In genomic region chr6:11414564-11414963, GRCh38 we compare ENCODE assay signal across 9 cellular contexts.
DNase-seq lines count a peak whose midpoint lies in the region; ATAC-seq, FAIRE-seq and TF ChIP-seq lines count a peak whose summit lies in the region.
"Had no signal": no experiment of that assay in that cellular context is flagged by ENCODE, and none has a peak within 500 bp of the region (broad histone marks: within the 10 kb centered on the region; RNA-seq: fewer than 3 reads in every experiment).

No MANE protein-coding gene starts in this region.

- WGBS in A549 (ENCODE audit: missing lambda C conversion rate), result 62% methylated on average over 1 of the region's 1 CpG
- WGBS in stomach, 5 donors, result 76 to 97% (median 91%) methylated on average over 1 of the region's 1 CpG

- no peaks in the 10 kb centered on the region for H4K20me1 ChIP-seq in endothelial cell of umbilical vein (replicated peaks; ENCODE audit: control insufficient read depth, extremely low read depth, insufficient read depth, low read length)

- no peak for TF ChIP-seq RAD21 in A549 (conservative IDR thresholded peaks at IDR 0.05 in 1 of 2, IDR thresholded peaks at IDR 0.05 in 1 of 2)

- dilution Hi-C loops in endothelial cell of umbilical vein (cut with MboI; ENCODE audit: extremely low pct_ligation_motif_present, low sequenced_read_pairs), result no loop called here

- peak in 1 of 2 experiments; percentile 90 for DNase-seq in A549 (ENCODE audit: low read depth in 1 of 2, low spot score in 1 of 2)
- DNase-seq in RWPE1 (ENCODE audit: low spot score), result peak; percentile 66
- peak; percentile 43 for DNase-seq in endothelial cell of umbilical vein (ENCODE audit: low read depth, low spot score)
- no peak for DNase-seq in inferior parietal cortex (ENCODE audit: extremely low spot score)
- no peak for DNase-seq in SJCRH30
- no peak for DNase-seq in stomach
- DNase-seq: DMS79 treated with DMSO at 0.1 percent for 48 hours had no signal

- TF ChIP-seq EP300 in A549 (IDR thresholded peaks at IDR 0.05) (no peak), stomach (IDR thresholded peaks at IDR 0.05) (no peak)

- no peak overlapping the region for H3K9ac ChIP-seq in endothelial cell of umbilical vein (replicated peaks; ENCODE audit: extremely low read depth, insufficient read depth, low read length)

- peak overlapping the region; percentile 50 for H3K4me2 ChIP-seq in A549
- H3K4me2 ChIP-seq in endothelial cell of umbilical vein (ENCODE audit: insufficient read depth, low read length), result no peak overlapping the region

- H3K9me3 ChIP-seq in A549, result no peaks in the 10 kb centered on the region
- no peaks in the 10 kb centered on the region for H3K9me3 ChIP-seq in endothelial cell of umbilical vein (replicated peaks; ENCODE audit: control insufficient read depth, insufficient read depth, low read length)
- H3K9me3 ChIP-seq in SJCRH30 (replicated peaks), result no peaks in the 10 kb centered on the region
- peaks cover 0 to 5% (median 0%) of the 10 kb centered on the region in 4 donors for H3K9me3 ChIP-seq in stomach

- intact Hi-C loops in endothelial cell of umbilical vein (cut with micrococcal nuclease), result loop anchor here (5.0 kb wide), 1 partner anchor 182 kb away; the partner anchor contains the start of gene NEDD9
- intact Hi-C loops in stomach (cut with DNase I; ENCODE audit: low total_unique reads), result no loop called here

- CTCF ChIA-PET in A549 (lab: Yijun Ruan, JAX) (interaction anchor here (1.5 kb wide), 1 partner anchor 10 kb away, joined by 3 read pairs; no protein-coding TSS in a partner anchor), RWPE1 (lab: Yijun Ruan, JAX) (no interaction called here), endothelial cell of umbilical vein (lab: Charles Lee) (interaction anchor here (1.0 to 1.3 kb wide), 5 partner anchors 19 to 320 kb away, joined by 3 read pairs; no protein-coding TSS in a partner anchor)

- H2AFZ ChIP-seq in endothelial cell of umbilical vein (ENCODE audit: low read depth, low read length), result no peak overlapping the region

- TF ChIP-seq CTCF in A549 (IDR thresholded peaks at IDR 0.05) (no peak), RWPE1 (conservative IDR thresholded peaks at IDR 0.05; ENCODE audit: low read depth) (no peak), endothelial cell of umbilical vein (IDR thresholded peaks at IDR 0.05; ENCODE audit: extremely low read depth in 1 of 2, insufficient read depth in 1 of 2, low read depth in 1 of 2, low read length in 2 of 2) (no peak), stomach (IDR thresholded peaks at IDR 0.05) (no peak)

- H3K4me3 ChIP-seq in A549 (no peak overlapping the region; the same call in 2 of the 3 replicates), endothelial cell of umbilical vein (replicated peaks in 1 of 3; ENCODE audit: insufficient read depth in 1 of 3, low read depth in 1 of 3, low read length in 3 of 3) (no peak overlapping the region), SJCRH30 (no peak overlapping the region), stomach (no peak overlapping the region)

- H3K36me3 ChIP-seq in endothelial cell of umbilical vein (ENCODE audit: control insufficient read depth in 2 of 2, extremely low read depth in 1 of 2, insufficient read depth in 2 of 2, low read length in 2 of 2) (no peaks in the 10 kb centered on the region), SJCRH30 (no peaks in the 10 kb centered on the region), stomach (no peaks in the 10 kb centered on the region)

- H3K27me3 ChIP-seq in endothelial cell of umbilical vein (ENCODE audit: control insufficient read depth in 2 of 2, insufficient read depth in 2 of 2, low read length in 2 of 2) (no peaks in the 10 kb centered on the region), SJCRH30 (no peaks in the 10 kb centered on the region), stomach (no peaks in the 10 kb centered on the region)

- POLR2A ChIA-PET in A549 (lab: Yijun Ruan, JAX) (interaction anchor here (0.6 kb wide), 1 partner anchor 16 kb away, joined by 3 read pairs; no protein-coding TSS in a partner anchor), RWPE1 (lab: Yijun Ruan, JAX; ENCODE audit: low non-redundant PET) (no interaction called here), endothelial cell of umbilical vein (lab: Charles Lee) (interaction anchor here (1.3 kb wide), 1 partner anchor 182 kb away, joined by 3 read pairs; the partner anchor contains the start of gene NEDD9)

- TF ChIP-seq POLR2A in A549 (IDR thresholded peaks at IDR 0.05; ENCODE audit: low read length), result no peak
- no peak for TF ChIP-seq POLR2A in endothelial cell of umbilical vein (IDR thresholded peaks at IDR 0.05; ENCODE audit: low read depth, low read length)
- no peak for TF ChIP-seq POLR2A in stomach (IDR thresholded peaks at IDR 0.05)

- no peaks in the 10 kb centered on the region for H3K9me1 ChIP-seq in endothelial cell of umbilical vein (replicated peaks; ENCODE audit: control insufficient read depth, extremely low read depth, insufficient read depth, low read length)

- ATAC-seq in A549 (peak; percentile 62 to 79; a peak in 4 of 6 replicates), GM21447 (IDR thresholded peaks at IDR 0.05; ENCODE audit: unreplicated experiment) (peak; percentile 45), HG02623 (IDR thresholded peaks at IDR 0.05; ENCODE audit: unreplicated experiment) (no peak)

- no peaks in the 10 kb centered on the region for H3K79me2 ChIP-seq in endothelial cell of umbilical vein (ENCODE audit: control insufficient read depth, insufficient read depth, low read length)

- peak overlapping the region; percentile 54 to 77 for H3K27ac ChIP-seq in A549
- no peak overlapping the region for H3K27ac ChIP-seq in RWPE1
- H3K27ac ChIP-seq in endothelial cell of umbilical vein (ENCODE audit: insufficient read depth, low read depth, low read length), result no peak overlapping the region
- H3K27ac ChIP-seq in SJCRH30, result no peak overlapping the region
- H3K27ac ChIP-seq in stomach, result no peak overlapping the region

- FAIRE-seq in A549 (lab: Jason Lieb, UNC) (no peak), endothelial cell of umbilical vein (lab: Jason Lieb, UNC) (peak; percentile 53)

- H3K4me1 ChIP-seq in A549 (peaks cover 31% of the 10 kb centered on the region; the same call in 2 of the 3 replicates), endothelial cell of umbilical vein (ENCODE audit: control insufficient read depth, extremely low read depth, insufficient read depth, low read length) (peaks cover 33% of the 10 kb centered on the region), SJCRH30 (no peaks in the 10 kb centered on the region), stomach (peaks cover 0 to 23% (median 4%) of the 10 kb centered on the region in 4 donors)

- BruUV-seq in endothelial cell of umbilical vein (replicated peaks; lab: Mats Ljungman, UMichigan), result no TSS peak

TF ChIP-seq in A549, 52 proteins besides CTCF, POLR2A, EP300 and RAD21:
- TF ChIP-seq CEBPB (IDR thresholded peaks at IDR 0.05) (no peak), RFX5 (IDR thresholded peaks at IDR 0.05) (peak; percentile 39; the same call in 1 of the 2 replicates), MAFK (IDR thresholded peaks at IDR 0.05; ENCODE audit: partially characterized antibody) (peak; percentile 70)

TF ChIP-seq in endothelial cell of umbilical vein, 7 proteins besides CTCF, POLR2A, EP300 and RAD21:
- TF ChIP-seq GATA2 (IDR thresholded peaks at IDR 0.05; ENCODE audit: insufficient read depth, insufficient read length, low read depth, low read length), result no peak
- TF ChIP-seq FOS (IDR thresholded peaks at IDR 0.05; ENCODE audit: borderline replicate concordance, insufficient read depth, low read length), result no peak
- no peak for TF ChIP-seq MYC (IDR thresholded peaks at IDR 0.05; ENCODE audit: low read depth, low read length)
- no peak for TF ChIP-seq EZH2 (IDR thresholded peaks at IDR 0.05; ENCODE audit: borderline replicate concordance, low read depth, low read length, severe bottlenecking)
- TF ChIP-seq JUN (IDR thresholded peaks at IDR 0.05; ENCODE audit: borderline replicate concordance, insufficient read depth, insufficient read length, low read depth), result no peak
- TF ChIP-seq POLR2AphosphoS5 (IDR thresholded peaks at IDR 0.05; ENCODE audit: insufficient read depth, low read depth, low read length), result no peak
- no peak for TF ChIP-seq MAX (IDR thresholded peaks at IDR 0.05; ENCODE audit: insufficient read depth, insufficient read length)

Comparison
In these comparisons a context has a peak if more than half of its experiments do, and no peak if none do; other contexts are left out.
1. DNase-seq: peak in RWPE1 (single experiment) and endothelial cell of umbilical vein (single experiment); none in inferior parietal cortex (single experiment), SJCRH30 (0 of 2) and stomach (single experiment).
2. H3K27ac ChIP-seq: peak in A549 (2 of 2); none in RWPE1 (single experiment), endothelial cell of umbilical vein (single experiment), SJCRH30 (single experiment) and stomach (0 of 5).